ENCODE assay signal across 1 cellular context in the genomic region with DNA sequence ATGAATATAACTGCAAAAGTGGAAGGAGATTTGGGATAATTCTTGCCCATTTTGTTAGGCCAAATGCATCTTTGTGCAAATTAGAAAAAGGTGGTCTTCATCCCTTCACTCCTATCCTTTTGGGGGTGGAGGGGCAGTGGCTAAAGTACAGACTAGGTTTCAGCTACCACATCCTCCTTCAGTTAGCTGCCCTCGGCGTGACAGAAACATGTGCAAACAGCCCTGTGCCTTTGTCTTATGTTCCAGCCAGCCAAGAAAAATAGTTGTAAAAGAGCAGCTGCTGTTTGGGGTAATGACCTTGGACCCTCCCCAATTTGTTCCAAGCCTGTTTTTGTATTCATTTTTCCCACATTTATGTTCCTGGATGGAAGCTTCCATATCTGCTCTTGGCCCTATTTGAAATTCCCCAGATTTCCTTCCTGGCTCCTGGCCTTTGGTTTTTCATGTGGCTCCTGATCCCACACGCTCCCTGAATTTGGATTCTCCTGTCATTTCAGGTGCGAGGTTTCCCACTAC.
TF ChIP-seq lines count a peak whose summit lies in the region.

No MANE protein-coding gene starts in this region.

TF ChIP-seq in HepG2, 621 proteins besides CTCF, POLR2A, EP300 and RAD21 (continues in another document):
- TF ChIP-seq ZNF639 (CRISPR knock-in tag; conservative IDR thresholded peaks at IDR 0.05) (no peak), ZNF543 (CRISPR knock-in tag; IDR thresholded peaks at IDR 0.05) (no peak), SALL1 (CRISPR knock-in tag; IDR thresholded peaks at IDR 0.05) (peak; percentile 96), ZBTB44 (CRISPR knock-in tag; IDR thresholded peaks at IDR 0.05) (no peak), SOX13 (IDR thresholded peaks at IDR 0.05) (peak; percentile 63), SOX13 (CRISPR knock-in tag; conservative IDR thresholded peaks at IDR 0.05 in 1 of 2, IDR thresholded peaks at IDR 0.05 in 1 of 2) (peak in 1 of 2 experiments; percentile 57; a peak in 2 of 4 replicates), PAXIP1 (CRISPR knock-in tag; conservative IDR thresholded peaks at IDR 0.05) (peak; percentile 90), ARID5B (CRISPR knock-in tag; IDR thresholded peaks at IDR 0.05) (peak; percentile 61), HDAC6 (IDR thresholded peaks at IDR 0.05; ENCODE audit: low read depth, low read length) (no peak), ZNF276 (CRISPR knock-in tag; IDR thresholded peaks at IDR 0.05; ENCODE audit: low read depth) (no peak), EHMT2 (IDR thresholded peaks at IDR 0.05; ENCODE audit: borderline replicate concordance, low read depth, low read length) (no peak), MAZ (IDR thresholded peaks at IDR 0.05; ENCODE audit: borderline replicate concordance, low read depth, low read length) (no peak), MAZ (CRISPR knock-in tag; IDR thresholded peaks at IDR 0.05; ENCODE audit: low read depth) (no peak), ZNF367 (CRISPR knock-in tag; IDR thresholded peaks at IDR 0.05; ENCODE audit: borderline replicate concordance) (no peak), ZNF274 (CRISPR knock-in tag; IDR thresholded peaks at IDR 0.05) (no peak), ZNF30 (CRISPR knock-in tag; IDR thresholded peaks at IDR 0.05) (no peak), ZBTB14 (CRISPR knock-in tag; IDR thresholded peaks at IDR 0.05) (no peak), ZNF792 (CRISPR knock-in tag; IDR thresholded peaks at IDR 0.05) (no peak), GMEB1 (CRISPR knock-in tag; IDR thresholded peaks at IDR 0.05; ENCODE audit: borderline replicate concordance) (peak; percentile 14; the same call in 1 of the 2 replicates), SALL2 (CRISPR knock-in tag; IDR thresholded peaks at IDR 0.05) (no peak), TEAD2 (CRISPR knock-in tag; IDR thresholded peaks at IDR 0.05) (no peak), ERF (CRISPR knock-in tag; IDR thresholded peaks at IDR 0.05) (peak; percentile 62; the same call in 1 of the 2 replicates), HNRNPUL1 (IDR thresholded peaks at IDR 0.05; ENCODE audit: low read depth, low read length) (no peak), HNRNPLL (IDR thresholded peaks at IDR 0.05; ENCODE audit: low read depth, low read length, poor library complexity, severe bottlenecking) (no peak), RXRB (CRISPR knock-in tag; IDR thresholded peaks at IDR 0.05; ENCODE audit: borderline replicate concordance) (0 out of 2 replicates have a peak, but pooled peaks have one; percentile 53), E2F2 (CRISPR knock-in tag; IDR thresholded peaks at IDR 0.05; ENCODE audit: borderline replicate concordance) (no peak), KLF12 (CRISPR knock-in tag; IDR thresholded peaks at IDR 0.05; ENCODE audit: borderline replicate concordance) (no peak)
- TF ChIP-seq, protein P1, sequence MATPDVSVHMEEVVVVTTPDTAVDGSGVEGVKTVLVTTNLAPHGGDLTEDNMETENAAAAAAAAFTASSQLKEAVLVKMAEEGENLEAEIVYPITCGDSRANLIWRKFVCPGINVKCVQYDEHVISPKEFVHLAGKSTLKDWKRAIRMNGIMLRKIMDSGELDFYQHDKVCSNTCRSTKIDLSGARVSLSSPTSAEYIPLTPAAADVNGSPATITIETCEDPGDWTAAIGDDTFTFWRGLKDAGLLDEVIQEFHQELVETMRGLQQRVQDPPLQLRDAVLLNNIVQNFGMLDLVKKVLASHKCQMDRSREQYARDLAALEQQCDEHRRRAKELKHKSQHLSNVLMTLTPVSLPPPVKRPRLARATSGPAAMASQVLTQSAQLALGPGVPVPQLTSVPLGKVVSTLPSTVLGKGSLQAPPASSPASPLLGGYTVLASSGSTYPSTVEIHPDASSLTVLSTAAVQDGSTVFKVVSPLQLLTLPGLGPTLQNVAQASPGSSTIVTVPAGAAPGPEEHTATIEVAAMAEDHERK (CRISPR knock-in tag; IDR thresholded peaks at IDR 0.05; ENCODE audit: low read depth) = no peak
